Comparison of ENCODE assay signal across 9 cellular contexts in genomic region chr1:181112071-181112929, GRCh38. TPM values are rescaled to one million over a fixed set of nuclear protein-coding genes. Genes with fewer than 3 reads are reported as not detected.
DNase-seq lines count a peak whose midpoint lies in the region; ATAC-seq and TF ChIP-seq lines count a peak whose summit lies in the region.
"Had no signal": no experiment of that assay in that cellular context is flagged by ENCODE, and none has a peak within 500 bp of the region (broad histone marks: within the 10 kb centered on the region; RNA-seq: fewer than 3 reads in every experiment).

No MANE protein-coding gene starts in this region.

- peaks cover 46% of the 10 kb centered on the region for H3K27me3 Mint-ChIP-seq in activated CD8-positive, alpha-beta memory T cell treated with anti-CD3 and anti-CD28 coated beads, Interleukin-2, amount 10 ng/mL, durations not matched to agents 7 days and 5 days

- H3K4me3 ChIP-seq in AG10803 (ENCODE audit: low read length), result no peak overlapping the region
- H3K4me3 ChIP-seq in choroid plexus epithelial cell (ENCODE audit: low read depth, low read length), result no peak overlapping the region

- H3K36me3 Mint-ChIP-seq in activated CD8-positive, alpha-beta memory T cell treated with anti-CD3 and anti-CD28 coated beads, Interleukin-2, amount 10 ng/mL, durations not matched to agents 7 days and 5 days, result no peaks in the 10 kb centered on the region
- H3K36me3 Mint-ChIP-seq: activated naive CD8-positive, alpha-beta T cell treated with anti-CD3 and anti-CD28 coated beads, Interleukin-2, amount 10 ng/mL, durations not matched to agents 7 days and 5 days had no signal

- H3K27ac Mint-ChIP-seq in activated CD8-positive, alpha-beta memory T cell treated with anti-CD3 and anti-CD28 coated beads, Interleukin-2, amount 10 ng/mL, durations not matched to agents 7 days and 5 days, result no peak overlapping the region
- H3K27ac Mint-ChIP-seq: activated naive CD8-positive, alpha-beta T cell treated with anti-CD3 and anti-CD28 coated beads, Interleukin-2, amount 10 ng/mL, durations not matched to agents 7 days and 5 days had no signal

- no peak overlapping the region for H3K4me3 Mint-ChIP-seq in activated CD8-positive, alpha-beta memory T cell treated with anti-CD3 and anti-CD28 coated beads, Interleukin-2, amount 10 ng/mL, durations not matched to agents 7 days and 5 days
- H3K4me3 Mint-ChIP-seq: activated naive CD8-positive, alpha-beta T cell treated with anti-CD3 and anti-CD28 coated beads, Interleukin-2, amount 10 ng/mL, durations not matched to agents 7 days and 5 days had no signal

- no peak for ATAC-seq in activated CD8-positive, alpha-beta memory T cell treated with anti-CD3 and anti-CD28 coated beads, Interleukin-2, amount 10 ng/mL, durations not matched to agents 7 days and 5 days

- peak; percentile 99 for DNase-seq in AG10803 (ENCODE audit: low read depth)
- peak; percentile 81 for DNase-seq in NCI-H2029 (lab: John Stamatoyannopoulos, UW)
- DNase-seq in choroid plexus epithelial cell (ENCODE audit: low read depth), result peak; percentile 99
- DNase-seq in myocyte (ENCODE audit: low read depth), result peak; percentile 99
- DNase-seq in activated CD8-positive, alpha-beta memory T cell treated with anti-CD3 and anti-CD28 coated beads, Interleukin-2, amount 10 ng/mL, durations not matched to agents 7 days and 5 days, result no peak
- DNase-seq in ecto neural progenitor cell (ENCODE audit: low spot score), result no peak
- no peak for DNase-seq in activated CD4-positive, alpha-beta T cell treated with anti-CD3 and anti-CD28 coated beads for 48 hours
- no peak for DNase-seq in DMS79 (lab: John Stamatoyannopoulos, UW)
- DNase-seq: activated naive CD8-positive, alpha-beta T cell treated with anti-CD3 and anti-CD28 coated beads, Interleukin-2, amount 10 ng/mL, durations not matched to agents 7 days and 5 days had no signal

- peaks cover 9% of the 10 kb centered on the region for H3K4me1 Mint-ChIP-seq in activated CD8-positive, alpha-beta memory T cell treated with anti-CD3 and anti-CD28 coated beads, Interleukin-2, amount 10 ng/mL, durations not matched to agents 7 days and 5 days

- no peaks in the 10 kb centered on the region for H3K9me3 Mint-ChIP-seq in activated CD8-positive, alpha-beta memory T cell treated with anti-CD3 and anti-CD28 coated beads, Interleukin-2, amount 10 ng/mL, durations not matched to agents 7 days and 5 days (ENCODE audit: low read depth)
- H3K9me3 Mint-ChIP-seq: activated naive CD8-positive, alpha-beta T cell treated with anti-CD3 and anti-CD28 coated beads, Interleukin-2, amount 10 ng/mL, durations not matched to agents 7 days and 5 days had no signal

- CTCF ChIA-PET in activated CD8-positive, alpha-beta memory T cell treated with anti-CD3 and anti-CD28 coated beads, Interleukin-2, amount 10 ng/mL, durations not matched to agents 7 days and 5 days (lab: Charles Lee), result interaction anchor here (0.5 to 1.2 kb wide), 3 partner anchors 22 to 30 kb away, joined by 3 to 4 read pairs (median 3); no protein-coding TSS in a partner anchor

- TF ChIP-seq CTCF in AG10803 (conservative IDR thresholded peaks at IDR 0.05; ENCODE audit: low read length) (no peak), choroid plexus epithelial cell (conservative IDR thresholded peaks at IDR 0.05; ENCODE audit: low read depth, low read length) (no peak)

RNA-seq across cellular contexts. Expression of gene IER5, which starts 23.8 kb away (rescaled TPM):
- 32.8 and 40.8 TPM in 2 replicates for total RNA-seq in myocyte
- polyA plus RNA-seq in myocyte (2012), result 32.6 TPM
- 10 to 100 TPM; 50.4 to 67.0 TPM for total RNA-seq in activated CD8-positive, alpha-beta memory T cell treated with anti-CD3 and anti-CD28 coated beads, Interleukin-2, amount 10 ng/mL, durations not matched to agents 7 days and 5 days

Comparison
In these comparisons a context has a peak if more than half of its experiments do, and no peak if none do; other contexts are left out.
1. DNase-seq: peak in AG10803 (single experiment), NCI-H2029 (single experiment), choroid plexus epithelial cell (single experiment) and myocyte (single experiment); none in activated CD8-positive, alpha-beta memory T cell treated with anti-CD3 and anti-CD28 coated beads, Interleukin-2, amount 10 ng/mL, durations not matched to agents 7 days and 5 days (single experiment), ecto neural progenitor cell (single experiment), activated CD4-positive, alpha-beta T cell treated with anti-CD3 and anti-CD28 coated beads for 48 hours (single experiment) and DMS79 (single experiment).